ENCODE assay signal across 9 cellular contexts in genomic region chr19:48480151-48480475, GRCh38. TPM values are rescaled to one million over a fixed set of nuclear protein-coding genes. Genes with fewer than 3 reads are reported as not detected.
A peak's percentile ranks its signal among the peaks of the same experiment; 100 is the strongest.
DNase-seq lines count a peak whose midpoint lies in the region; ATAC-seq and TF ChIP-seq lines count a peak whose summit lies in the region.
"Had no signal": no experiment of that assay in that cellular context is flagged by ENCODE, and none has a peak within 500 bp of the region (broad histone marks: within the 10 kb centered on the region; RNA-seq: fewer than 3 reads in every experiment).

No MANE protein-coding gene starts in this region.

- H3K4me3 ChIP-seq in dorsolateral prefrontal cortex (peak overlapping the region; percentile 35 to 79 (median 64)), thymus (ENCODE audit: low read length) (peak overlapping the region; percentile 58)

- H3K27ac ChIP-seq in dorsolateral prefrontal cortex (peak overlapping the region; percentile 4 to 95 (median 89)), thymus (ENCODE audit: low read depth) (peak overlapping the region; percentile 71)

- ATAC-seq in activated CD4-positive, alpha-beta T cell treated with anti-CD3 and anti-CD28 coated beads for 36 hours, result peak; percentile 54
- ATAC-seq in memory B cell (ENCODE audit: low read depth) (peak; percentile 67), HG03039 (IDR thresholded peaks at IDR 0.05; ENCODE audit: unreplicated experiment) (no peak), GM21367 (IDR thresholded peaks at IDR 0.05; ENCODE audit: unreplicated experiment) (no peak)

- DNase-seq in activated CD4-positive, alpha-beta T cell treated with anti-CD3 and anti-CD28 coated beads for 36 hours, result peak; percentile 69
- DNase-seq in activated CD4-positive, alpha-beta T cell treated with anti-CD3 and anti-CD28 coated beads for 1 hour, result no peak
- peak in 9 of 10 donors; percentile 50 to 88 (median 79) for DNase-seq in dorsolateral prefrontal cortex
- DNase-seq in memory B cell (ENCODE audit: low spot score in 2 of 2), result no peak
- no peak for DNase-seq in T-helper 9 cell

- peaks cover 46% of the 10 kb centered on the region for H3K36me3 ChIP-seq in thymus (ENCODE audit: control insufficient read depth, insufficient read depth)

- H3K27ac Mint-ChIP-seq in activated CD4-positive, alpha-beta T cell treated with anti-CD3 and anti-CD28 coated beads for 36 hours, result peak overlapping the region; percentile 25
- H3K27ac Mint-ChIP-seq in memory B cell, result no peak overlapping the region

- H3K4me1 Mint-ChIP-seq in activated CD4-positive, alpha-beta T cell treated with anti-CD3 and anti-CD28 coated beads for 36 hours, result peaks cover 11% of the 10 kb centered on the region
- H3K4me1 Mint-ChIP-seq in memory B cell, result peaks cover 9% of the 10 kb centered on the region

- H3K4me3 Mint-ChIP-seq in activated CD4-positive, alpha-beta T cell treated with anti-CD3 and anti-CD28 coated beads for 36 hours, result peak overlapping the region; percentile 76
- H3K4me3 Mint-ChIP-seq in memory B cell, result peak overlapping the region; percentile 93

- no peaks in the 10 kb centered on the region for H3K27me3 Mint-ChIP-seq in activated CD4-positive, alpha-beta T cell treated with anti-CD3 and anti-CD28 coated beads for 36 hours
- H3K27me3 Mint-ChIP-seq in memory B cell, result peaks cover 4% of the 10 kb centered on the region

- CTCF ChIA-PET in activated CD4-positive, alpha-beta T cell treated with anti-CD3 and anti-CD28 coated beads for 36 hours (lab: Charles Lee), result interaction anchor here (0.6 to 2.4 kb wide), 4 partner anchors 9 to 225 kb away, joined by 3 to 9 read pairs (median 6); no protein-coding TSS in a partner anchor

- H3K4me1 ChIP-seq in thymus (ENCODE audit: control insufficient read depth, insufficient read depth, low read length), result peaks cover 19% of the 10 kb centered on the region

- POLR2A ChIA-PET in activated CD4-positive, alpha-beta T cell treated with anti-CD3 and anti-CD28 coated beads for 36 hours (lab: Charles Lee), result no interaction called here

- no peak for TF ChIP-seq CTCF in dorsolateral prefrontal cortex (IDR thresholded peaks at IDR 0.05 in 54 of 56, conservative IDR thresholded peaks at IDR 0.05 in 2 of 56; ENCODE audit: low read depth in 1 of 56, partially characterized antibody in 56 of 56)

- H3K27me3 ChIP-seq in dorsolateral prefrontal cortex, result no peaks in the 10 kb centered on the region
- H3K27me3 ChIP-seq in thymus (ENCODE audit: control insufficient read depth, insufficient read depth), result no peaks in the 10 kb centered on the region

- WGBS in thymus, result 35% methylated on average over 23 of the region's 23 CpGs

- intact Hi-C loops in activated CD4-positive, alpha-beta T cell treated with anti-CD3 and anti-CD28 coated beads for 36 hours (cut with DNase I, micrococcal nuclease), result loop anchor here in 1 of 2 experiments (1.0 kb wide), 1 partner anchor 11 kb away; the partner anchor contains the start of gene CYTH2
- intact Hi-C loops in dorsolateral prefrontal cortex (cut with DNase I), result no loop called here

- H3K9me3 ChIP-seq in thymus (ENCODE audit: control insufficient read depth), result no peaks in the 10 kb centered on the region

- no peaks in the 10 kb centered on the region for H3K36me3 Mint-ChIP-seq in activated CD4-positive, alpha-beta T cell treated with anti-CD3 and anti-CD28 coated beads for 36 hours (ENCODE audit: low read depth)
- H3K36me3 Mint-ChIP-seq in memory B cell, result peaks cover 3% of the 10 kb centered on the region

- no peaks in the 10 kb centered on the region for H3K9me3 Mint-ChIP-seq in activated CD4-positive, alpha-beta T cell treated with anti-CD3 and anti-CD28 coated beads for 36 hours (ENCODE audit: low read depth)
- H3K9me3 Mint-ChIP-seq in memory B cell, result no peaks in the 10 kb centered on the region

RNA-seq across cellular contexts. Expression of gene CYTH2, which starts 10.9 kb away (rescaled TPM):
- total RNA-seq in activated CD4-positive, alpha-beta T cell treated with anti-CD3 and anti-CD28 coated beads for 36 hours, result 10 to 100 TPM; 22.5 to 24.2 TPM
- 10 to 100 TPM; 40.0 to 85.5 (median 64.9) TPM for total RNA-seq in dorsolateral prefrontal cortex
- 42.4 TPM for polyA plus RNA-seq in thymus

RNA-seq across cellular contexts. Expression of gene KCNJ14, which starts 24.7 kb away (rescaled TPM):
- 1 to 10 TPM in 1 of 2 experiments, under 1 TPM in 1; 0.86 to 1.1 TPM for total RNA-seq in activated CD4-positive, alpha-beta T cell treated with anti-CD3 and anti-CD28 coated beads for 36 hours
- total RNA-seq in dorsolateral prefrontal cortex, result 1 to 10 TPM; 1.2 to 5.3 (median 2.1) TPM
- 0.78 TPM for polyA plus RNA-seq in thymus

RNA-seq across cellular contexts. Expression of gene LMTK3, which starts 31.5 kb away (rescaled TPM):
- 1 to 10 TPM; 3.9 to 4.5 TPM for total RNA-seq in activated CD4-positive, alpha-beta T cell treated with anti-CD3 and anti-CD28 coated beads for 36 hours
- 100 to 1,000 TPM in 62 of 120 experiments, 10 to 100 TPM in 58; 47.3 to 143 (median 101) TPM for total RNA-seq in dorsolateral prefrontal cortex
- 1.5 TPM for polyA plus RNA-seq in thymus
- total RNA-seq: SK-MEL-5 had no signal

RNA-seq across cellular contexts. Expression of gene GRWD1, which starts 34.3 kb away (rescaled TPM):
- 10 to 100 TPM; 43.4 to 51.3 TPM for total RNA-seq in activated CD4-positive, alpha-beta T cell treated with anti-CD3 and anti-CD28 coated beads for 36 hours
- 10 to 100 TPM; 14.2 to 29.9 (median 20.2) TPM for total RNA-seq in dorsolateral prefrontal cortex
- polyA plus RNA-seq in thymus, result 8.4 TPM

Comparison
In these comparisons a context has a peak if more than half of its experiments do, and no peak if none do; other contexts are left out.
1. DNase-seq: peak in activated CD4-positive, alpha-beta T cell treated with anti-CD3 and anti-CD28 coated beads for 36 hours (single experiment) and dorsolateral prefrontal cortex (9 of 10); none in activated CD4-positive, alpha-beta T cell treated with anti-CD3 and anti-CD28 coated beads for 1 hour (single experiment), memory B cell (0 of 2) and T-helper 9 cell (single experiment).
2. ATAC-seq: peak in activated CD4-positive, alpha-beta T cell treated with anti-CD3 and anti-CD28 coated beads for 36 hours (single experiment) and memory B cell (single experiment); none in HG03039 (single experiment) and GM21367 (single experiment).
3. RNA of gene LMTK3, which starts 31.5 kb away (total RNA-seq): 47.3 to 143 TPM in dorsolateral prefrontal cortex; 3.9 to 4.5 TPM in activated CD4-positive, alpha-beta T cell treated with anti-CD3 and anti-CD28 coated beads for 36 hours; every median in the first group is over 4 times any median in the second.